In genomic region chr12:93180566-93180965, GRCh38 we compare ENCODE assay signal across 26 cellular contexts.
DNase-seq lines count a peak whose midpoint lies in the region; ATAC-seq, FAIRE-seq and TF ChIP-seq lines count a peak whose summit lies in the region.
"Had no signal": no experiment of that assay in that cellular context is flagged by ENCODE, and none has a peak within 500 bp of the region (broad histone marks: within the 10 kb centered on the region; RNA-seq: fewer than 3 reads in every experiment).

No MANE protein-coding gene starts in this region.

- H3K27me3 Mint-ChIP-seq in activated naive CD8-positive, alpha-beta T cell treated with anti-CD3 and anti-CD28 coated beads, Interleukin-2, amount 50 U/mL, for 24 hours = no peaks in the 10 kb centered on the region
- H3K27me3 Mint-ChIP-seq in activated naive CD8-positive, alpha-beta T cell treated with anti-CD3 and anti-CD28 coated beads for 36 hours = no peaks in the 10 kb centered on the region

- H3K4me1 Mint-ChIP-seq in activated naive CD8-positive, alpha-beta T cell treated with anti-CD3 and anti-CD28 coated beads, Interleukin-2, amount 50 U/mL, for 24 hours = peaks cover 27% of the 10 kb centered on the region
- peaks cover 17% of the 10 kb centered on the region for H3K4me1 Mint-ChIP-seq in activated naive CD8-positive, alpha-beta T cell treated with anti-CD3 and anti-CD28 coated beads for 36 hours

- H3K4me3 Mint-ChIP-seq in activated naive CD8-positive, alpha-beta T cell treated with anti-CD3 and anti-CD28 coated beads, Interleukin-2, amount 50 U/mL, for 24 hours = no peak overlapping the region
- H3K4me3 Mint-ChIP-seq in activated naive CD8-positive, alpha-beta T cell treated with anti-CD3 and anti-CD28 coated beads for 36 hours = no peak overlapping the region

- no peaks in the 10 kb centered on the region for H3K9me3 Mint-ChIP-seq in activated naive CD8-positive, alpha-beta T cell treated with anti-CD3 and anti-CD28 coated beads, Interleukin-2, amount 50 U/mL, for 24 hours
- H3K9me3 Mint-ChIP-seq in activated naive CD8-positive, alpha-beta T cell treated with anti-CD3 and anti-CD28 coated beads for 36 hours = peaks cover 6% of the 10 kb centered on the region

- peaks cover 16% of the 10 kb centered on the region for H3F3A ChIP-seq in smooth muscle cell (ENCODE audit: low read depth)

- CTCF ChIA-PET in OCI-LY7 (lab: Charles Lee; ENCODE audit: unreplicated experiment) = no interaction called here

- H4K20me1 ChIP-seq in OCI-LY7 (ENCODE audit: insufficient read depth, low read length) (no peaks in the 10 kb centered on the region), smooth muscle cell (ENCODE audit: low read depth) (no peaks in the 10 kb centered on the region)

- no peak overlapping the region for H3K4me3 ChIP-seq in OCI-LY7 (ENCODE audit: low read depth, low read length, poor library complexity, severe bottlenecking)
- no peak overlapping the region for H3K4me3 ChIP-seq in smooth muscle cell
- no peak overlapping the region for H3K4me3 ChIP-seq in kidney (ENCODE audit: low read length in 2 of 2)
- H3K4me3 ChIP-seq: SJSA1 had no signal

- TF ChIP-seq CTCF in OCI-LY7 (conservative IDR thresholded peaks at IDR 0.05; ENCODE audit: low read length) (no peak), smooth muscle cell (IDR thresholded peaks at IDR 0.05; ENCODE audit: borderline replicate concordance, insufficient read depth, poor library complexity, severe bottlenecking) (no peak), kidney (IDR thresholded peaks at IDR 0.05; ENCODE audit: borderline replicate concordance, extremely low read depth, insufficient read depth) (no peak)

- in situ Hi-C loops in G401 (cut with HindIII; ENCODE audit: low sequenced_read_pairs) = no loop called here

- intact Hi-C loops in OCI-LY7 (cut with micrococcal nuclease; ENCODE audit: unreplicated experiment) = no loop called here
- intact Hi-C loops in kidney (cut with DNase I) = no loop called here

- FAIRE-seq in kidney (lab: Jason Lieb, UNC) = no peak
- FAIRE-seq: D721Med, GM12892, RCC 7860 had no signal

- 94% methylated on average over 2 of the region's 2 CpGs for WGBS in smooth muscle cell (ENCODE audit: low lambda C conversion rate)

- no peaks in the 10 kb centered on the region for H3K36me3 ChIP-seq in OCI-LY7 (ENCODE audit: insufficient read depth, low read length)
- H3K36me3 ChIP-seq in smooth muscle cell (ENCODE audit: low read depth) = no peaks in the 10 kb centered on the region
- no peaks in the 10 kb centered on the region for H3K36me3 ChIP-seq in kidney (ENCODE audit: control insufficient read depth in 1 of 2, insufficient read depth in 2 of 2, low read length in 2 of 2)
- H3K36me3 ChIP-seq: SJSA1 had no signal

- H3K4me2 ChIP-seq in OCI-LY7 (ENCODE audit: low read length) = no peak overlapping the region
- H3K4me2 ChIP-seq in smooth muscle cell = peak overlapping the region; percentile 25

- POLR2A ChIA-PET in OCI-LY7 (lab: Charles Lee) = interaction anchor here (0.6 to 1.7 kb wide), 5 partner anchors 11 to 420 kb away, joined by 3 to 8 read pairs (median 3); no protein-coding TSS in a partner anchor

- no TSS peak for BruUV-seq in OCI-LY7 (replicated peaks; lab: Mats Ljungman, UMichigan)

- no peaks in the 10 kb centered on the region for H3K9me2 ChIP-seq in OCI-LY7 (ENCODE audit: insufficient read depth, low read length)

- H3K9ac ChIP-seq in smooth muscle cell (ENCODE audit: low read depth) (no peak overlapping the region), kidney (ENCODE audit: low read length in 2 of 2) (no peak overlapping the region)

- 0 out of 2 replicates have a peak overlapping the region, but pooled peaks have one; percentile 14 for H2AFZ ChIP-seq in OCI-LY7 (ENCODE audit: low read length)
- peak overlapping the region; percentile 63 for H2AFZ ChIP-seq in smooth muscle cell (ENCODE audit: low read depth)

- H3K27ac Mint-ChIP-seq in activated naive CD8-positive, alpha-beta T cell treated with anti-CD3 and anti-CD28 coated beads, Interleukin-2, amount 50 U/mL, for 24 hours = no peak overlapping the region
- H3K27ac Mint-ChIP-seq in activated naive CD8-positive, alpha-beta T cell treated with anti-CD3 and anti-CD28 coated beads for 36 hours = no peak overlapping the region

- peaks cover 3% of the 10 kb centered on the region for H3K36me3 Mint-ChIP-seq in activated naive CD8-positive, alpha-beta T cell treated with anti-CD3 and anti-CD28 coated beads, Interleukin-2, amount 50 U/mL, for 24 hours (ENCODE audit: low read depth)
- H3K36me3 Mint-ChIP-seq in activated naive CD8-positive, alpha-beta T cell treated with anti-CD3 and anti-CD28 coated beads for 36 hours = peaks cover 4% of the 10 kb centered on the region

- DNase-seq in activated naive CD8-positive, alpha-beta T cell treated with anti-CD3 and anti-CD28 coated beads, Interleukin-2, amount 50 U/mL, for 24 hours = no peak
- no peak for DNase-seq in activated naive CD8-positive, alpha-beta T cell treated with anti-CD3 and anti-CD28 coated beads for 36 hours
- DNase-seq in OCI-LY7 (ENCODE audit: low spot score) = no peak
- DNase-seq in kidney tubule cell (ENCODE audit: low spot score) = peak; percentile 68
- no peak for DNase-seq in smooth muscle cell (lab: John Stamatoyannopoulos, UW; ENCODE audit: unreplicated experiment)
- no peak for DNase-seq in A172 (ENCODE audit: low spot score)
- DNase-seq in G401 (ENCODE audit: low spot score) = no peak
- no peak for DNase-seq in kidney
- DNase-seq: AML-193, DMS53, GOT3, HCEC 1CT, KG1, NCI-H1105, NCI-H146, NCI-H2029 treated with DMSO at 0.1 percent for 48 hours, NCI-H2171, NCI-H345, NCI-H524, NCI-H774, OCI-M1 had no signal

- H3K27ac ChIP-seq in OCI-LY7 (ENCODE audit: low read depth, low read length, poor library complexity, severe bottlenecking) (no peak overlapping the region), smooth muscle cell (ENCODE audit: low read depth) (no peak overlapping the region), kidney (ENCODE audit: low read depth in 2 of 2, low read length in 2 of 2) (no peak overlapping the region)
- H3K27ac ChIP-seq: 22Rv1, SJSA1 had no signal

- H3K27me3 ChIP-seq in smooth muscle cell (ENCODE audit: low read depth) = no peaks in the 10 kb centered on the region
- H3K27me3 ChIP-seq: SJSA1 had no signal

- H3K79me2 ChIP-seq in OCI-LY7 (ENCODE audit: insufficient read depth, low read depth, low read length) (no peaks in the 10 kb centered on the region), smooth muscle cell (ENCODE audit: low read depth) (no peaks in the 10 kb centered on the region)

- H3K9me3 ChIP-seq in OCI-LY7 (ENCODE audit: low read length) (peaks cover 5% of the 10 kb centered on the region; the same call in 1 of the 2 replicates), smooth muscle cell (replicated peaks; ENCODE audit: low read depth) (no peaks in the 10 kb centered on the region), kidney (ENCODE audit: control insufficient read depth in 1 of 2, low read length in 2 of 2) (no peaks in the 10 kb centered on the region)
- H3K9me3 ChIP-seq: SJSA1 had no signal

- peak; percentile 53 for ATAC-seq in activated naive CD8-positive, alpha-beta T cell treated with anti-CD3 and anti-CD28 coated beads, Interleukin-2, amount 50 U/mL, for 24 hours

- H3K4me1 ChIP-seq in OCI-LY7 (ENCODE audit: insufficient read depth, low read length, poor library complexity, severe bottlenecking) = peaks cover 17% of the 10 kb centered on the region
- H3K4me1 ChIP-seq in smooth muscle cell (ENCODE audit: low read depth) = no peaks in the 10 kb centered on the region
- peaks cover 0 to 5% of the 10 kb centered on the region in 2 donors for H3K4me1 ChIP-seq in kidney (ENCODE audit: control insufficient read depth in 1 of 2, insufficient read depth in 1 of 2, low read depth in 1 of 2, low read length in 2 of 2)
